14 cellular contexts compared by ENCODE assay signal in the genomic region with DNA sequence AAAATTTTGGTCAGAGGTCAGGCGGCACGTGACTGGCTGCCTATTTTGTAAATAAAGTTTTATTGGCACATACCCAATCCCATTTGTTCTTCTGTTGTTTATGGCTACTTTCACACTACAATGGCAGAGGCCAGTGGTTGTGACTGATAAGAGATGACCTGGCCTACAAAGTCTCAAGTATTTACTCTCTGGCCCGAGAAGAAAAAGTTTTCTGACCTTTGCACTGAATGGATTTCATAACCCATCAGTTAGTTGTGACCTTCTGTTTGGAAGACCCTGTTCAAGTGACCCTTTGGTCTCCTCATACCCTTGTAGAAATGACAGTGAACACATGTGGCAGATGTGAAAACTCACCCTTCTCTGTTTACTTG.
"Had no signal": no experiment of that assay in that cellular context is flagged by ENCODE, and none has a peak within 500 bp of the region (broad histone marks: within the 10 kb centered on the region; RNA-seq: fewer than 3 reads in every experiment).

No MANE protein-coding gene starts in this region.

- H3K27me3 Mint-ChIP-seq: progenitor cell of endocrine pancreas had no signal

- H3K4me1 ChIP-seq: breast epithelium had no signal

- H3K4me3 ChIP-seq: breast epithelium, sigmoid colon, upper lobe of right lung had no signal

- H3K27me3 ChIP-seq: breast epithelium, sigmoid colon, upper lobe of right lung had no signal

- H3K27ac ChIP-seq: breast epithelium, sigmoid colon, upper lobe of right lung had no signal

- H3K9me3 ChIP-seq: breast epithelium, sigmoid colon, upper lobe of right lung had no signal

- H3K9me3 Mint-ChIP-seq: activated T-cell treated with anti-CD3 and anti-CD28 coated beads, Interleukin-2, amount 50 U/mL, for 72 hours; natural killer cell had no signal

- H3K36me3 Mint-ChIP-seq: natural killer cell had no signal

- H3K36me3 ChIP-seq: breast epithelium, sigmoid colon, upper lobe of right lung had no signal

- H3K27ac Mint-ChIP-seq: activated T-cell treated with anti-CD3 and anti-CD28 coated beads, Interleukin-2, amount 50 U/mL, for 72 hours; endodermal cell; natural killer cell had no signal

- H3K4me3 Mint-ChIP-seq: activated T-cell treated with anti-CD3 and anti-CD28 coated beads, Interleukin-2, amount 50 U/mL, for 72 hours; endodermal cell; natural killer cell had no signal

- DNase-seq: activated CD4-positive, alpha-beta T cell treated with anti-CD3 and anti-CD28 coated beads, Interleukin-2, amount 50 U/mL, for 48 hours; activated T-cell treated with anti-CD3 and anti-CD28 coated beads, Interleukin-2, amount 50 U/mL, for 72 hours; aorta; dermis blood vessel endothelial cell; endodermal cell; hypothalamus; natural killer cell; sigmoid colon; stimulated activated CD4-positive, alpha-beta T cell treated with anti-CD3 and anti-CD28 coated beads, Interleukin-12 subunit alpha, Interleukin-12 subunit beta, amount 100 ng/mL, for 4 hours; stimulated activated CD4-positive, alpha-beta T cell treated with anti-CD3 and anti-CD28 coated beads, Interleukin-2, amount 100 ng/mL, for 48 hours; stimulated activated naive CD8-positive, alpha-beta T cell treated with anti-CD3 and anti-CD28 coated beads, Interleukin-15, Interleukin-2, amounts not matched to agents 100 U/mL and 50 U/mL, for 24 hours; upper lobe of right lung had no signal
